ENCODE assay signal across 8 cellular contexts in the genomic region with DNA sequence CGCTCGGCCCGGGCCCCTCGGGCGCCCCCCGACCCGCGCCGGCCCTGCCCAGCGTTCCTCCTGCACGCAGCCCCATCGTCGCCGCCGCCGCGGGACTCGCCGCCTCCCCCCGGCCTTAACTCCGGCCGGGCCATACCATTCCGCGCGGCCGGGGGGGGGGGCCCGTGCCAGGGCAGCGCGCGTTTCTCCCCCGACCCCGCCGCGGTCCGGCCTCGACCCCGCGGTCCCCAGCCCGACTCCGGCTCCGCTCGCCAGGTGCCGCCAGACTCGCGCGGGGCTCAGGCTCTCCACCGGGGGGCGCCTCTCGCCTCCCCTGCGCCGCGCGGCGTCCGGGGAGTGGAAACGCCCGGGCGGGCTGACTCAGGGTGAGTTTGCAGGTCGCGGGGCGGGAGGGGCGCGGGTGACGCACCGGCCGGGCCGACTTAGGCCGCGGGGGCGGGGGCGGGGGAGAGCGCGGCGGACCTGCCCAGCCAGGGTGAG. TPM values are rescaled to one million over a fixed set of nuclear protein-coding genes. Genes with fewer than 3 reads are reported as not detected.
A peak's percentile ranks its signal among the peaks of the same experiment; 100 is the strongest.
DNase-seq lines count a peak whose midpoint lies in the region; ATAC-seq, FAIRE-seq and TF ChIP-seq lines count a peak whose summit lies in the region.

A gene (minus strand): TSS at position 91 of the 480 bp plus-strand sequence. CDS start 15 bp downstream, at position 76.

- TF ChIP-seq CTCF in H1 (IDR thresholded peaks at IDR 0.05; ENCODE audit: control extremely low read depth in 1 of 3, insufficient read depth in 1 of 3, low read depth in 1 of 3, low read length in 3 of 3), result peak; percentile 67 to 99 (median 78)

- peak within 1 kb of the TSS; percentile 81; the same call in 1 of the 2 replicates for H4K8ac ChIP-seq in H1 (ENCODE audit: extremely low read depth, insufficient read depth, low read length)

- peaks cover 0 to 7% (median 0%) of the 10 kb centered on the region in 4 experiments; a peak in 3 of 7 replicates for H3K27me3 ChIP-seq in H1 (replicated peaks in 1 of 4; ENCODE audit: control insufficient read depth in 3 of 4, extremely low read depth in 1 of 4, insufficient read depth in 3 of 4, low read length in 3 of 4)

- peak within 1 kb of the TSS; percentile 86 for H3K18ac ChIP-seq in H1 (ENCODE audit: extremely low read depth, low read length)

- H3K56ac ChIP-seq in H1 (replicated peaks; ENCODE audit: insufficient read length, low read depth, low read length), result peak within 1 kb of the TSS; percentile 22

- no peaks in the 10 kb centered on the region for H3K79me2 ChIP-seq in H1 (ENCODE audit: control insufficient read depth in 1 of 2, insufficient read depth in 2 of 2, low read length in 2 of 2)

- H3K14ac ChIP-seq in H1 (ENCODE audit: insufficient read length), result peak within 1 kb of the TSS; percentile 2

- WGBS in H1 (ENCODE audit: extremely low coverage in 1 of 2, insufficient coverage in 1 of 2, insufficient read length in 1 of 2, insufficient replicate concordance in 2 of 2, low coverage in 1 of 2, low lambda C conversion rate in 2 of 2, missing lambda C conversion rate in 1 of 2), 2 experiments, result 2% methylated on average over 25 of the region's 74 CpGs; no CpG with 5 or more reads in 1 of the 2 experiments

- H4K91ac ChIP-seq in H1 (replicated peaks; ENCODE audit: insufficient read length, low read length), result peak within 1 kb of the TSS; percentile 49

- no peak within 1 kb of the TSS for H2BK120ac ChIP-seq in H1 (replicated peaks; ENCODE audit: low read depth, low read length)

- no peak for TF ChIP-seq POLR2A in H1 (IDR thresholded peaks at IDR 0.05; ENCODE audit: control extremely low read depth in 1 of 2, low read depth in 2 of 2, low read length in 2 of 2)

- peak within 1 kb of the TSS; percentile 68; the same call in 1 of the 2 replicates for H2AFZ ChIP-seq in H1 (ENCODE audit: low read length)

- H2BK20ac ChIP-seq in H1 (ENCODE audit: low read length), result peak within 1 kb of the TSS; percentile 84; the same call in 1 of the 2 replicates

- CTCF ChIA-PET in H1 (lab: Charles Lee; ENCODE audit: partially characterized antibody), result interaction anchor here (1.4 to 11.0 kb wide), 5 partner anchors 13 to 84 kb away, joined by 4 to 157 read pairs (median 13); no protein-coding TSS in a partner anchor

- no peak within 1 kb of the TSS for H2BK5ac ChIP-seq in H1 (ENCODE audit: low read depth, low read length)

- H2BK12ac ChIP-seq in H1 (ENCODE audit: low read depth, low read length), result peak within 1 kb of the TSS; percentile 69

- peaks cover 0 to 4% of the 10 kb centered on the region in 2 experiments for H4K20me1 ChIP-seq in H1 (replicated peaks in 1 of 2; ENCODE audit: control insufficient read depth in 1 of 2, insufficient read depth in 2 of 2, low read length in 2 of 2)

- POLR2A ChIA-PET in H1 (lab: Charles Lee; ENCODE audit: partially characterized antibody), result interaction anchor here (2.9 kb wide), 1 partner anchor 9 kb away, joined by 19 read pairs; no protein-coding TSS in a partner anchor

- peaks cover 0 to 6% (median 3%) of the 10 kb centered on the region in 4 experiments; a peak in 6 of 8 replicates for H3K36me3 ChIP-seq in H1 (ENCODE audit: control insufficient read depth in 2 of 4, insufficient read depth in 4 of 4, low read length in 3 of 4)

- ATAC-seq in GM18861 (IDR thresholded peaks at IDR 0.05; ENCODE audit: unreplicated experiment) (peak; percentile 78), HG03103 (IDR thresholded peaks at IDR 0.05; ENCODE audit: low read depth, unreplicated experiment) (peak; percentile 94)

- H3K79me1 ChIP-seq in H1 (ENCODE audit: low read depth, low read length), result no peaks in the 10 kb centered on the region

- no peak within 1 kb of the TSS for H3K4ac ChIP-seq in H1 (replicated peaks; ENCODE audit: insufficient read length, low read depth, low read length)

- no peak within 1 kb of the TSS for H3K27ac ChIP-seq in H1 (ENCODE audit: low read depth, low read length)

- TF ChIP-seq RAD21 in H1 (IDR thresholded peaks at IDR 0.05 in 1 of 2, conservative IDR thresholded peaks at IDR 0.05 in 1 of 2; ENCODE audit: low read depth in 2 of 2, low read length in 2 of 2), result peak; percentile 63 to 82

- H3K23ac ChIP-seq in H1 (ENCODE audit: insufficient read length), result no peak within 1 kb of the TSS

- DNase-seq in AG20443 (ENCODE audit: low spot score) (peak; percentile 98), NCI-H774 (lab: John Stamatoyannopoulos, UW) (peak; percentile 75), H1 (ENCODE audit: low read depth in 1 of 2, low spot score in 2 of 2) (peak; percentile 58 to 90), mesenteric fat pad (ENCODE audit: low spot score) (peak; percentile 97)
- peak; percentile 69 to 71 for DNase-seq in activated CD8-positive, alpha-beta memory T cell treated with anti-CD3 and anti-CD28 coated beads for 4 hours (ENCODE audit: low read depth in 2 of 2)
- DNase-seq in stimulated activated CD8-positive, alpha-beta memory T cell treated with anti-CD3 and anti-CD28 coated beads, Interleukin-15, amount 100 ng/mL, for 1 hour (ENCODE audit: low read depth), result peak; percentile 65

- no peaks in the 10 kb centered on the region for H3K9me3 ChIP-seq in H1 (ENCODE audit: insufficient read depth in 2 of 2, low read depth in 1 of 2, low read length in 1 of 2)

- H3K9ac ChIP-seq in H1 (replicated peaks in 1 of 4; ENCODE audit: extremely low read depth in 1 of 4, low read depth in 3 of 4, low read length in 3 of 4), result peak within 1 kb of the TSS; percentile 38 to 65 (median 56); a peak in 6 of 7 replicates

- peak in 1 of 2 experiments; percentile 75; a peak in 1 of 3 replicates for TF ChIP-seq EP300 in H1 (IDR thresholded peaks at IDR 0.05; ENCODE audit: borderline replicate concordance in 1 of 2, low read depth in 2 of 2, low read length in 2 of 2)

- H4K5ac ChIP-seq in H1 (ENCODE audit: insufficient read length, low read depth, low read length), result peak within 1 kb of the TSS; percentile 32

- peak within 1 kb of the TSS; percentile 47 for H2AK5ac ChIP-seq in H1 (ENCODE audit: low read depth, low read length)

- peak within 1 kb of the TSS; percentile 84 for H2BK15ac ChIP-seq in H1 (ENCODE audit: low read length)

- FAIRE-seq in H1 (lab: Jason Lieb, UNC), result no peak

- H3K4me2 ChIP-seq in H1 (ENCODE audit: insufficient read depth in 1 of 2, low read depth in 2 of 2, low read length in 2 of 2), result peak within 1 kb of the TSS; percentile 73 to 85

- peaks cover 10% of the 10 kb centered on the region; the same call in 1 of the 2 replicates for H3K23me2 ChIP-seq in H1 (ENCODE audit: low read depth, low read length)

- H3K4me1 ChIP-seq in H1 (replicated peaks in 1 of 4; ENCODE audit: control insufficient read depth in 3 of 4, insufficient read depth in 4 of 4, low read length in 3 of 4), result peaks cover 12 to 21% (median 15%) of the 10 kb centered on the region in 4 experiments

- H3K4me3 ChIP-seq in H1 (ENCODE audit: extremely low read depth in 1 of 4, insufficient read depth in 2 of 4, low read depth in 3 of 4, low read length in 4 of 4), result peak within 1 kb of the TSS; percentile 37 to 72 (median 68)

TF ChIP-seq in H1, 55 proteins besides CTCF, POLR2A, EP300 and RAD21:
- TF ChIP-seq TAF7 (optimal IDR thresholded peaks at IDR 0.05; ENCODE audit: borderline replicate concordance, low read depth, low read length) (peak; percentile 24), RXRA (IDR thresholded peaks at IDR 0.05; ENCODE audit: insufficient read depth, low read depth, low read length) (no peak), TBP (IDR thresholded peaks at IDR 0.05; ENCODE audit: low read depth, low read length) (0 out of 2 replicates have a peak, but pooled peaks have one; percentile 30), CHD1 (IDR thresholded peaks at IDR 0.05; ENCODE audit: low read depth, low read length) (peak; percentile 72), CREB1 (IDR thresholded peaks at IDR 0.05) (peak; percentile 67), MAFK (IDR thresholded peaks at IDR 0.05; ENCODE audit: low read depth, low read length) (peak; percentile 19; the same call in 1 of the 2 replicates), JUND (IDR thresholded peaks at IDR 0.05; ENCODE audit: low read length) (peak; percentile 75), ASH2L (IDR thresholded peaks at IDR 0.05; ENCODE audit: low read length) (no peak), HDAC2 (IDR thresholded peaks at IDR 0.05; ENCODE audit: borderline replicate concordance in 1 of 2, low read depth in 2 of 2, low read length in 2 of 2) (peak; percentile 31 to 92; a peak in 2 of 4 replicates), KDM4A (IDR thresholded peaks at IDR 0.05; ENCODE audit: low read depth, low read length, severe bottlenecking) (peak; percentile 6), SIX5 (IDR thresholded peaks at IDR 0.05; ENCODE audit: low read depth, low read length) (no peak), EGR1 (IDR thresholded peaks at IDR 0.05; ENCODE audit: borderline replicate concordance, low read depth, low read length) (0 out of 2 replicates have a peak, but pooled peaks have one; percentile 50), RBBP5 (IDR thresholded peaks at IDR 0.05; ENCODE audit: borderline replicate concordance, low read depth, low read length) (peak; percentile 71; the same call in 1 of the 2 replicates), BACH1 (IDR thresholded peaks at IDR 0.05; ENCODE audit: low read length) (peak; percentile 84)
- TF ChIP-seq, protein P1, sequence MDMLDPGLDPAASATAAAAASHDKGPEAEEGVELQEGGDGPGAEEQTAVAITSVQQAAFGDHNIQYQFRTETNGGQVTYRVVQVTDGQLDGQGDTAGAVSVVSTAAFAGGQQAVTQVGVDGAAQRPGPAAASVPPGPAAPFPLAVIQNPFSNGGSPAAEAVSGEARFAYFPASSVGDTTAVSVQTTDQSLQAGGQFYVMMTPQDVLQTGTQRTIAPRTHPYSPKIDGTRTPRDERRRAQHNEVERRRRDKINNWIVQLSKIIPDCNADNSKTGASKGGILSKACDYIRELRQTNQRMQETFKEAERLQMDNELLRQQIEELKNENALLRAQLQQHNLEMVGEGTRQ (IDR thresholded peaks at IDR 0.05; ENCODE audit: low read length), result no peak

RNA-seq across cellular contexts. Expression of the gene that starts here (rescaled TPM):
- total RNA-seq in H1 (2021; fragmentation: NEBNext Ultra II Directional; extraction: Animal tissue kit (Norgen Biotek cat#: 25700)), result 15.8 and 16.7 TPM in 2 replicates
- 12.2 and 12.7 TPM in 2 replicates for polyA plus RNA-seq in H1 (2011; rRNA removed)
- polyA plus RNA-seq in H1 (2011; cell fraction: cytosol; rRNA removed), result 15.8 TPM
- 7.5 TPM for polyA plus RNA-seq in H1 (2011; cell fraction: nucleus; rRNA removed)
- polyA plus RNA-seq in H1 (2012, experiment 1 of 2), result 15.0 to 16.5 TPM (median 15.5 TPM) in 4 replicates
- 5.7 TPM for polyA plus RNA-seq in H1 (2012, experiment 2 of 2)
- 13.5 TPM for polyA plus RNA-seq in H1 (2013, experiment 1 of 2)
- polyA plus RNA-seq in H1 (2013, experiment 2 of 2), result 13.9 TPM
- polyA minus RNA-seq in H1 (2011; rRNA and poly(A)+ RNA removed), result 14.4 and 15.9 TPM in 2 replicates
- polyA minus RNA-seq in H1 (2011; cell fraction: cytosol; rRNA and poly(A)+ RNA removed), result 5.9 TPM
- polyA minus RNA-seq in H1 (2011; cell fraction: nucleus; rRNA and poly(A)+ RNA removed), result 7.6 TPM
- 41.5 TPM for total RNA-seq in mesenteric fat pad
